14 cellular contexts compared by ENCODE assay signal in the genomic region with DNA sequence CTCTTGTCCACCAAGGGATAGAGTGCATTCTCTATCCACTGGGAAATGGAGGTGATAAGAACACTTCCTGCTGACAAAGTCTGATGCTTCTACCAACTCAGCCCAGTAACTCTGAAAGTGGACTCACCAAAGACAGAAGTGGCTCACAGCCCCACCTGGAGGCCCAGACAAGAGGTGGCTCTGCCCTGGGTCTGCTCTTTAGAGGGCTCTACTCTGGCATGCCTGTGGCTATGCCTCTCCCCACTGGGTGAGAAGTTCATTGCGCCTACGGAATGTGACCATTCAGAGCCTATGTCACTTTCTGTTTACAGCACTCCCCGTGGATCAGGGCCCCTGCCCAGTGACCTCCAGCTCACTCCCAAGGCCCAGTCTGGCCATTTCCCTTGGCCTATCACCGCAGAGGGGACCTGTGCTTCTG. TPM values are rescaled to one million over a fixed set of nuclear protein-coding genes. Genes with fewer than 3 reads are reported as not detected.
A peak's percentile ranks its signal among the peaks of the same experiment; 100 is the strongest.
DNase-seq lines count a peak whose midpoint lies in the region; ATAC-seq and TF ChIP-seq lines count a peak whose summit lies in the region.
"Had no signal": no experiment of that assay in that cellular context is flagged by ENCODE, and none has a peak within 500 bp of the region (broad histone marks: within the 10 kb centered on the region; RNA-seq: fewer than 3 reads in every experiment).

No MANE protein-coding gene starts in this region.

- no peaks in the 10 kb centered on the region for H3K79me1 ChIP-seq in IMR-90 (ENCODE audit: low read depth in 1 of 2, low read length in 2 of 2)

- H2AK5ac ChIP-seq in IMR-90 (ENCODE audit: low read depth, low read length) = no peak overlapping the region

- DNase-seq in GM12864 (ENCODE audit: low read depth) = no peak
- DNase-seq in IMR-90 = peak; percentile 20
- DNase-seq in cardiac fibroblast (ENCODE audit: low read depth in 2 of 2) = peak; percentile 14 to 66
- DNase-seq in suprapubic skin (ENCODE audit: low spot score in 2 of 2) = no peak
- DNase-seq in NCI-H187 (lab: John Stamatoyannopoulos, UW) = no peak
- DNase-seq in activated CD8-positive, alpha-beta memory T cell treated with anti-CD3 and anti-CD28 coated beads, Interleukin-2, amount 50 U/mL, for 48 hours = no peak
- DNase-seq: activated T-cell treated with anti-CD3 and anti-CD28 coated beads, Interleukin-2, amount 50 U/mL, for 1 hour; DMS153; NCI-H2081 treated with DMSO at 0.1 percent for 48 hours; occipital lobe; stimulated activated CD4-positive, alpha-beta T cell treated with anti-CD3 and anti-CD28 coated beads, Interleukin-2, amount 100 ng/mL, for 24 hours; stimulated activated naive CD4-positive, alpha-beta T cell treated with Interleukin-2 at 50 U/mL for 16 hours had no signal

- intact Hi-C loops in IMR-90 (cut with micrococcal nuclease) = no loop called here

- no peak for TF ChIP-seq POLR2A in IMR-90 (IDR thresholded peaks at IDR 0.05; ENCODE audit: low read depth, low read length)
- no peak for TF ChIP-seq POLR2A in suprapubic skin (IDR thresholded peaks at IDR 0.05)

- no peak overlapping the region for H4K5ac ChIP-seq in IMR-90 (ENCODE audit: low read depth, low read length)

- H3K4me1 ChIP-seq in IMR-90 (ENCODE audit: control insufficient read depth, insufficient read depth, low read length) = no peaks in the 10 kb centered on the region
- H3K4me1 ChIP-seq in liver (ENCODE audit: control insufficient read depth in 4 of 4, insufficient read depth in 4 of 4, low read length in 3 of 4) = no peaks in the 10 kb centered on the region
- no peaks in the 10 kb centered on the region for H3K4me1 ChIP-seq in suprapubic skin

- H3K9ac ChIP-seq in IMR-90 (ENCODE audit: low read depth, low read length) (no peak overlapping the region), liver (ENCODE audit: low read depth in 1 of 2, low read length in 2 of 2) (no peak overlapping the region)

- H4K91ac ChIP-seq in IMR-90 (ENCODE audit: insufficient read depth, low read depth, low read length) = no peak overlapping the region

- no peak overlapping the region for H3K27ac ChIP-seq in IMR-90 (ENCODE audit: insufficient read depth, low read length)
- H3K27ac ChIP-seq in liver (ENCODE audit: low read depth in 1 of 2, low read length in 2 of 2) = no peak overlapping the region
- no peak overlapping the region for H3K27ac ChIP-seq in suprapubic skin

- H3K4ac ChIP-seq in IMR-90 (ENCODE audit: low read depth, low read length) = no peak overlapping the region

- H4K8ac ChIP-seq in IMR-90 (ENCODE audit: low read depth in 2 of 2, low read length in 2 of 2) = no peak overlapping the region

- no peak overlapping the region for H2BK20ac ChIP-seq in IMR-90 (ENCODE audit: low read depth, low read length)

- no peak; the same call in 1 of the 2 replicates for ATAC-seq in IMR-90 (ENCODE audit: low read depth)
- ATAC-seq: Panc1 had no signal

- H2BK15ac ChIP-seq in IMR-90 (ENCODE audit: low read depth, low read length) = no peak overlapping the region

- peak; percentile 14 for TF ChIP-seq CTCF in GM12864 (IDR thresholded peaks at IDR 0.05; ENCODE audit: low read depth, low read length, missing control alignments)
- TF ChIP-seq CTCF in IMR-90 (conservative IDR thresholded peaks at IDR 0.05; ENCODE audit: low read depth, low read length) = peak; percentile 23; the same call in 1 of the 2 replicates
- peak; percentile 46 for TF ChIP-seq CTCF in cardiac fibroblast (IDR thresholded peaks at IDR 0.05; ENCODE audit: low read depth, low read length)
- peak; percentile 28 for TF ChIP-seq CTCF in liver (IDR thresholded peaks at IDR 0.05; ENCODE audit: low read depth, low read length, missing input control)
- TF ChIP-seq CTCF in suprapubic skin (IDR thresholded peaks at IDR 0.05) = no peak

- no peaks in the 10 kb centered on the region for H3K9me3 ChIP-seq in IMR-90 (ENCODE audit: control insufficient read depth, insufficient read depth, low read length)
- no peaks in the 10 kb centered on the region for H3K9me3 ChIP-seq in liver (ENCODE audit: control insufficient read depth in 4 of 4, low read length in 3 of 4)
- H3K9me3 ChIP-seq in suprapubic skin = no peaks in the 10 kb centered on the region

- in situ Hi-C loops in IMR-90 (cut with MboI; ENCODE audit: low sequenced_read_pairs) = no loop called here

- no peak overlapping the region for H2AFZ ChIP-seq in IMR-90 (replicated peaks; ENCODE audit: low read length, poor library complexity)

- 100% methylated on average over 2 of the region's 4 CpGs; no CpG with 5 or more reads in 1 of the 2 experiments for WGBS in IMR-90 (ENCODE audit: extremely low coverage in 2 of 2, insufficient read length in 1 of 2), 2 experiments
- WGBS in liver = 81% methylated on average over 4 of the region's 4 CpGs
- WGBS in suprapubic skin = 67% methylated on average over 1 of the region's 4 CpGs

- no peak overlapping the region for H2AK9ac ChIP-seq in IMR-90 (replicated peaks; ENCODE audit: low read depth, low read length, poor library complexity)

- H3K4me3 ChIP-seq in GM12864 (ENCODE audit: low read depth, low read length) (no peak overlapping the region), IMR-90 (ENCODE audit: insufficient read depth, low read depth, low read length) (no peak overlapping the region), cardiac fibroblast (replicated peaks in 1 of 2; ENCODE audit: low read depth in 2 of 2, low read length in 2 of 2) (no peak overlapping the region), liver (ENCODE audit: low read depth in 1 of 3, low read length in 3 of 3) (no peak overlapping the region), suprapubic skin (no peak overlapping the region)

- no peak overlapping the region for H3K18ac ChIP-seq in IMR-90 (ENCODE audit: low read depth, low read length)

- CTCF ChIA-PET in IMR-90 (lab: Yijun Ruan, JAX) = interaction anchor here (0.9 kb wide), 1 partner anchor 93 kb away, joined by 5 read pairs; no protein-coding TSS in a partner anchor

- dilution Hi-C loops in IMR-90 (cut with HindIII; ENCODE audit: low sequenced_read_pairs, unreplicated experiment) = no loop called here

- H3K14ac ChIP-seq in IMR-90 (replicated peaks; ENCODE audit: low read depth, low read length) = no peak overlapping the region

- no peak overlapping the region for H3K56ac ChIP-seq in IMR-90 (ENCODE audit: extremely low read depth, insufficient read depth, low read length)

- no peak for TF ChIP-seq EP300 in suprapubic skin (IDR thresholded peaks at IDR 0.05)

- no peak overlapping the region for H2BK5ac ChIP-seq in IMR-90 (ENCODE audit: low read depth, low read length, poor library complexity, severe bottlenecking)

- no peaks in the 10 kb centered on the region for H3K36me3 ChIP-seq in IMR-90 (ENCODE audit: control insufficient read depth, insufficient read depth, low read length)
- no peaks in the 10 kb centered on the region for H3K36me3 ChIP-seq in liver (ENCODE audit: control insufficient read depth in 4 of 4, insufficient read depth in 3 of 4, low read depth in 1 of 4, low read length in 3 of 4)
- H3K36me3 ChIP-seq in suprapubic skin = no peaks in the 10 kb centered on the region

- POLR2A ChIA-PET in IMR-90 (lab: Charles Lee; ENCODE audit: unreplicated experiment) = no interaction called here

- TF ChIP-seq RAD21 in IMR-90 (IDR thresholded peaks at IDR 0.05; ENCODE audit: low read length) = 0 out of 2 replicates have a peak, but pooled peaks have one; percentile 18
- peak; percentile 39 to 78 for TF ChIP-seq RAD21 in liver (IDR thresholded peaks at IDR 0.05)

- H3K4me2 ChIP-seq in IMR-90 (ENCODE audit: low read depth, low read length) = no peak overlapping the region

- H3K27me3 ChIP-seq in IMR-90 (ENCODE audit: control insufficient read depth, insufficient read depth, low read length) (peaks cover 2% of the 10 kb centered on the region; the same call in 1 of the 2 replicates), liver (ENCODE audit: control insufficient read depth in 4 of 4, insufficient read depth in 4 of 4, low read length in 3 of 4) (no peaks in the 10 kb centered on the region), suprapubic skin (no peaks in the 10 kb centered on the region)

- H3K23ac ChIP-seq in IMR-90 (ENCODE audit: low read depth, low read length) = no peak overlapping the region

- H3K9me1 ChIP-seq in IMR-90 (ENCODE audit: insufficient read depth, low read length) = no peaks in the 10 kb centered on the region

- no peaks in the 10 kb centered on the region for H4K20me1 ChIP-seq in IMR-90 (ENCODE audit: insufficient read depth, low read length)

- no TSS peak for BruUV-seq in IMR-90 (replicated peaks; lab: Mats Ljungman, UMichigan)

- no peak overlapping the region for H2BK120ac ChIP-seq in IMR-90 (ENCODE audit: low read depth, low read length)

TF ChIP-seq in IMR-90, 13 proteins besides CTCF, POLR2A, EP300 and RAD21:
- TF ChIP-seq FOS (IDR thresholded peaks at IDR 0.05; ENCODE audit: low read depth, low read length) (no peak), SMC3 (IDR thresholded peaks at IDR 0.05; ENCODE audit: low read depth, low read length) (0 out of 2 replicates have a peak, but pooled peaks have one; percentile 17), MAZ (IDR thresholded peaks at IDR 0.05; ENCODE audit: borderline replicate concordance, low read depth, low read length) (no peak)

TF ChIP-seq in liver, 16 proteins besides CTCF, POLR2A, EP300 and RAD21:
- TF ChIP-seq, protein P1, sequence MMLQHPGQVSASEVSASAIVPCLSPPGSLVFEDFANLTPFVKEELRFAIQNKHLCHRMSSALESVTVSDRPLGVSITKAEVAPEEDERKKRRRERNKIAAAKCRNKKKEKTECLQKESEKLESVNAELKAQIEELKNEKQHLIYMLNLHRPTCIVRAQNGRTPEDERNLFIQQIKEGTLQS (IDR thresholded peaks at IDR 0.05) = no peak
- TF ChIP-seq FOXA2 (IDR thresholded peaks at IDR 0.05) (no peak), JUND (IDR thresholded peaks at IDR 0.05) (no peak), EGR1 (IDR thresholded peaks at IDR 0.05; ENCODE audit: low read depth in 2 of 2) (no peak), SP1 (IDR thresholded peaks at IDR 0.05) (no peak), RXRA (IDR thresholded peaks at IDR 0.05) (no peak), NR2F2 (IDR thresholded peaks at IDR 0.05) (no peak), GABPA (IDR thresholded peaks at IDR 0.05 in 1 of 2, conservative IDR thresholded peaks at IDR 0.05 in 1 of 2) (no peak)

RNA-seq across cellular contexts. Expression of a gene that starts 13.5 kb away (rescaled TPM):
- total RNA-seq in IMR-90 (2012; rRNA removed) = 0.83 and 1.1 TPM in 2 replicates
- 0.46 and 0.80 TPM in 2 replicates for polyA plus RNA-seq in IMR-90 (2012; rRNA removed)
- polyA plus RNA-seq in IMR-90 (2012; cell fraction: cytosol; rRNA removed) = 0.17 and 0.25 TPM in 2 replicates
- polyA plus RNA-seq in IMR-90 (2012; cell fraction: nucleus; rRNA removed; ENCODE audit: low replicate concordance) = 0.45 and 1.1 TPM in 2 replicates
- 10 to 100 TPM in 1 of 2 donors, 1 to 10 TPM in 1; 7.3 to 76.6 TPM for total RNA-seq in liver
- polyA plus RNA-seq in liver = 10 to 100 TPM in 1 of 2 donors, 1 to 10 TPM in 1; 6.8 to 16.8 TPM
- 1 to 10 TPM in 3 of 4 donors, under 1 TPM in 1; 0.76 to 2.1 (median 1.5) TPM for total RNA-seq in suprapubic skin
- total RNA-seq: occipital lobe had no signal

Comparison
In these comparisons a context has a peak if more than half of its experiments do, and no peak if none do; other contexts are left out.
1. DNase-seq: peak in IMR-90 (single experiment) and cardiac fibroblast (2 of 2); none in GM12864 (single experiment), suprapubic skin (0 of 2), NCI-H187 (0 of 2) and activated CD8-positive, alpha-beta memory T cell treated with anti-CD3 and anti-CD28 coated beads, Interleukin-2, amount 50 U/mL, for 48 hours (single experiment).
2. CTCF ChIP-seq: peak in GM12864 (single experiment), IMR-90 (single experiment), cardiac fibroblast (single experiment) and liver (single experiment); none in suprapubic skin (0 of 2).